ENCODE assay signal across 21 cellular contexts in the genomic region with DNA sequence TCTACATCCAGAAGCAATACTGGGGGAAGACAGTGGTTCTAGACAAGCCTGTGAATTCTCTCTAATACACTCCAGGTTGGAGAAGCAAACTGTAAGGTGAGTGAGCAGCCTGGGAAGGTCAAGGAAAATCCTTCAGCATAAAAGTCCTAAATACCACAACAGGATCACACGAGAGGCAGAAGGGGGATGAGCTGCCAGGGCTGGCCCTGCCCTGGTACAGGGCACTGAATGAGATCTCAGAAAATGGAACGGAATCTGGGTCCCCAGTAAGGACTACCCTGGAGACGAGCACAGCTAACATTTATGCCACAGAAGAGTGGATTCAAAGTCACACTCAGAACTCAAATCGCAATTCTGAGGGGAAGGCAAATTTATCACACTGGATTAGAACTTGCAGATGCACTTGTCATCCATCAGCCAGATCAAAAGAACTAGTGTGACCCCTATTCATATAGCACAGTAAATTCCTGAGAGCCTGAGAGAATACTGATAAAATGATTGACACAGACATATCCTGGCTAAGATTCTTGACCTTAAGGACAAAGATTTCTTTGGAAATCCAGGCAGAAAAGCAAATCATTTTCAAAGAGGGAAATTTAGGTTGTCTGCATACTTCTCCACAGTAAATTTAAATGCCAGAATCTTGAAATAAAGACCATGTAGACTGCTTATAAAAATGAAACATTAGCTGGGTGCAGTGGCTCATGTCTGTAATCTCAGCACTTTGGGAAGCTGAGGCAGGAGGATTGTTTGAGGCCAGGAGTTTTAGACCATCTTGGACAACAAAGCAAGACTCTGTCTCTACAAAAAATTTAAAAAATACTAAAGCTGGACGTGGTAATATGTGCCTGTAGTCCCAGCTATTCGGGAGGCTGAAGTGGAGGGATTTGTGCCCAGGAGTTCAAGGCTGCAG. TPM values are rescaled to one million over a fixed set of nuclear protein-coding genes. Genes with fewer than 3 reads are reported as not detected.
DNase-seq lines count a peak whose midpoint lies in the region; ATAC-seq, FAIRE-seq and TF ChIP-seq lines count a peak whose summit lies in the region.
"Had no signal": no experiment of that assay in that cellular context is flagged by ENCODE, and none has a peak within 500 bp of the region (broad histone marks: within the 10 kb centered on the region; RNA-seq: fewer than 3 reads in every experiment).

No MANE protein-coding gene starts in this region.

- no peak overlapping the region for H3K9ac ChIP-seq in trophoblast cell (ENCODE audit: low read length)
- H3K9ac ChIP-seq: KMS-11 had no signal

- H3K27me3 ChIP-seq in trophoblast cell (ENCODE audit: insufficient read depth, low read length): no peaks in the 10 kb centered on the region
- H3K27me3 ChIP-seq in heart right ventricle: peaks cover 0 to 24% (median 0%) of the 10 kb centered on the region in 7 donors

- H3K18ac ChIP-seq in trophoblast cell (ENCODE audit: low read length): peak overlapping the region; percentile 52

- no peak overlapping the region for H2BK120ac ChIP-seq in trophoblast cell (ENCODE audit: insufficient read depth, low read length, poor library complexity)

- no CpG with 5 or more reads among the region's 6 CpGs for WGBS in trophoblast cell (ENCODE audit: extremely low coverage, insufficient coverage, insufficient read length)
- 56 to 66% methylated on average over 6 of the region's 6 CpGs for WGBS in heart right ventricle, 2 donors

- H3K79me2 ChIP-seq in trophoblast cell (ENCODE audit: control insufficient read depth, insufficient read depth, low read length, poor library complexity): peaks cover 2% of the 10 kb centered on the region

- H3K4ac ChIP-seq in trophoblast cell (ENCODE audit: low read depth, low read length): no peak overlapping the region

- H2BK12ac ChIP-seq in trophoblast cell (ENCODE audit: low read length): no peak overlapping the region

- no peaks in the 10 kb centered on the region for H3K27me3 Mint-ChIP-seq in activated CD8-positive, alpha-beta memory T cell treated with anti-CD3 and anti-CD28 coated beads, Interleukin-2, amount 10 ng/mL, durations not matched to agents 7 days and 5 days
- no peaks in the 10 kb centered on the region for H3K27me3 Mint-ChIP-seq in activated naive CD8-positive, alpha-beta T cell treated with anti-CD3 and anti-CD28 coated beads for 36 hours
- peaks cover 0 to 4% of the 10 kb centered on the region in 2 donors for H3K27me3 Mint-ChIP-seq in stimulated activated naive B cell treated with anti-CD40 and anti-IgM and Interleukin-4, amounts not matched to agents 10 μg/mL and 1 μg/mL and 100 μg/mL, for 72 hours

- no peaks in the 10 kb centered on the region for H3K9me3 ChIP-seq in trophoblast cell (ENCODE audit: insufficient read depth, low read depth, low read length)
- H3K9me3 ChIP-seq in heart right ventricle: no peaks in the 10 kb centered on the region
- H3K9me3 ChIP-seq: left ventricle myocardium inferior had no signal

- H3K27ac ChIP-seq in trophoblast cell (ENCODE audit: low read depth, low read length) (no peak overlapping the region), heart right ventricle (peak overlapping the region in 1 of 10 donors; percentile 81)
- H3K27ac ChIP-seq: HL-60, KMS-11, left ventricle myocardium inferior, VCaP had no signal

- no peak overlapping the region for H4K8ac ChIP-seq in trophoblast cell (ENCODE audit: low read depth, low read length)

- H3K4me3 Mint-ChIP-seq in activated CD8-positive, alpha-beta memory T cell treated with anti-CD3 and anti-CD28 coated beads, Interleukin-2, amount 10 ng/mL, durations not matched to agents 7 days and 5 days: peak overlapping the region; percentile 74
- peak overlapping the region; percentile 82 for H3K4me3 Mint-ChIP-seq in activated naive CD8-positive, alpha-beta T cell treated with anti-CD3 and anti-CD28 coated beads for 36 hours
- no peak overlapping the region for H3K4me3 Mint-ChIP-seq in stimulated activated naive B cell treated with anti-CD40 and anti-IgM and Interleukin-4, amounts not matched to agents 10 μg/mL and 1 μg/mL and 100 μg/mL, for 72 hours
- H3K4me3 Mint-ChIP-seq: stimulated activated memory B cell treated with anti-CD40 and anti-IgM and Interleukin-4, amounts not matched to agents 10 μg/mL and 1 μg/mL and 100 μg/mL, for 72 hours had no signal

- CTCF ChIA-PET in activated CD8-positive, alpha-beta memory T cell treated with anti-CD3 and anti-CD28 coated beads, Interleukin-2, amount 10 ng/mL, durations not matched to agents 7 days and 5 days (lab: Charles Lee): interaction anchor here (0.8 to 8.8 kb wide), 11 partner anchors 8 to 92 kb away, joined by 3 to 66 read pairs (median 8); a partner anchor contains a TSS

- H2BK5ac ChIP-seq in trophoblast cell (ENCODE audit: low read depth, low read length, poor library complexity): no peak overlapping the region

- H3K4me1 ChIP-seq in trophoblast cell (ENCODE audit: control insufficient read depth in 1 of 2, insufficient read depth in 2 of 2, low read length in 2 of 2) (peaks cover 6 to 11% of the 10 kb centered on the region in 2 experiments), heart right ventricle (peaks cover 0 to 91% (median 0%) of the 10 kb centered on the region in 9 donors)
- H3K4me1 ChIP-seq: left ventricle myocardium inferior had no signal

- H3K36me3 ChIP-seq in trophoblast cell (ENCODE audit: control insufficient read depth in 1 of 2, insufficient read depth in 2 of 2, low read length in 2 of 2) (no peaks in the 10 kb centered on the region), heart right ventricle (peaks cover 0 to 14% (median 0%) of the 10 kb centered on the region in 9 donors)
- H3K36me3 ChIP-seq: left ventricle myocardium inferior had no signal

- peaks cover 44% of the 10 kb centered on the region for H3K36me3 Mint-ChIP-seq in activated CD8-positive, alpha-beta memory T cell treated with anti-CD3 and anti-CD28 coated beads, Interleukin-2, amount 10 ng/mL, durations not matched to agents 7 days and 5 days
- H3K36me3 Mint-ChIP-seq in activated naive CD8-positive, alpha-beta T cell treated with anti-CD3 and anti-CD28 coated beads for 36 hours: peaks cover 10% of the 10 kb centered on the region
- H3K36me3 Mint-ChIP-seq in stimulated activated naive B cell treated with anti-CD40 and anti-IgM and Interleukin-4, amounts not matched to agents 10 μg/mL and 1 μg/mL and 100 μg/mL, for 72 hours: no peaks in the 10 kb centered on the region
- H3K36me3 Mint-ChIP-seq: stimulated activated memory B cell treated with anti-CD40 and anti-IgM and Interleukin-4, amounts not matched to agents 10 μg/mL and 1 μg/mL and 100 μg/mL, for 72 hours had no signal

- H3K79me1 ChIP-seq in trophoblast cell (ENCODE audit: low read length): peaks cover 4% of the 10 kb centered on the region

- no peak overlapping the region for H3K4me2 ChIP-seq in trophoblast cell (ENCODE audit: low read length)
- H3K4me2 ChIP-seq: KMS-11 had no signal

- peak; percentile 65 for FAIRE-seq in HTR-8/SVneo (lab: Jason Lieb, UNC)
- FAIRE-seq: RCC 7860 had no signal

- peak overlapping the region; percentile 79 for H3K27ac Mint-ChIP-seq in activated CD8-positive, alpha-beta memory T cell treated with anti-CD3 and anti-CD28 coated beads, Interleukin-2, amount 10 ng/mL, durations not matched to agents 7 days and 5 days
- peak overlapping the region; percentile 96 for H3K27ac Mint-ChIP-seq in activated naive CD8-positive, alpha-beta T cell treated with anti-CD3 and anti-CD28 coated beads for 36 hours
- no peak overlapping the region for H3K27ac Mint-ChIP-seq in stimulated activated naive B cell treated with anti-CD40 and anti-IgM and Interleukin-4, amounts not matched to agents 10 μg/mL and 1 μg/mL and 100 μg/mL, for 72 hours
- H3K27ac Mint-ChIP-seq: stimulated activated memory B cell treated with anti-CD40 and anti-IgM and Interleukin-4, amounts not matched to agents 10 μg/mL and 1 μg/mL and 100 μg/mL, for 72 hours had no signal

- TF ChIP-seq CTCF in heart right ventricle (IDR thresholded peaks at IDR 0.05): no peak

- H3K14ac ChIP-seq in trophoblast cell (ENCODE audit: low read length): no peak overlapping the region

- H3K23ac ChIP-seq in trophoblast cell (ENCODE audit: low read length): no peak overlapping the region

- ATAC-seq in activated CD8-positive, alpha-beta memory T cell treated with anti-CD3 and anti-CD28 coated beads, Interleukin-2, amount 10 ng/mL, durations not matched to agents 7 days and 5 days: no peak
- ATAC-seq in HG03565 (IDR thresholded peaks at IDR 0.05; ENCODE audit: unreplicated experiment) (no peak), heart right ventricle (no peak)
- ATAC-seq in stimulated activated naive B cell treated with anti-CD40 and anti-IgM and Interleukin-4, amounts not matched to agents 10 μg/mL and 1 μg/mL and 100 μg/mL, for 72 hours (replicated peaks): no peak
- ATAC-seq: SK-N-SH treated with all-trans-retinoic acid at 6 μM for 48 hours; stimulated activated memory B cell treated with anti-CD40 and anti-IgM and Interleukin-4, amounts not matched to agents 10 μg/mL and 1 μg/mL and 100 μg/mL, for 72 hours had no signal

- no peak overlapping the region for H2AK5ac ChIP-seq in trophoblast cell (ENCODE audit: low read length)

- DNase-seq in activated CD8-positive, alpha-beta memory T cell treated with anti-CD3 and anti-CD28 coated beads, Interleukin-2, amount 10 ng/mL, durations not matched to agents 7 days and 5 days: no peak
- DNase-seq in activated CD8-positive, alpha-beta memory T cell treated with anti-CD3 and anti-CD28 coated beads for 24 hours: no peak
- no peak for DNase-seq in HTR-8/SVneo (ENCODE audit: insufficient read length, low spot score)
- DNase-seq in activated naive CD8-positive, alpha-beta T cell treated with anti-CD3 and anti-CD28 coated beads for 36 hours: no peak
- DNase-seq in trophoblast cell: no peak
- DNase-seq in heart right ventricle: no peak
- no peak for DNase-seq in stimulated activated naive B cell treated with anti-CD40 and anti-IgM and Interleukin-4, amounts not matched to agents 10 μg/mL and 1 μg/mL and 100 μg/mL, for 72 hours
- DNase-seq: ACHN, cerebellar nuclear complex, left ventricle myocardium inferior, NCI-H1092 treated with DMSO at 0.1 percent for 48 hours, NCI-H2171, NCI-H748 treated with DMSO at 0.1 percent for 48 hours had no signal

- intact Hi-C loops in heart right ventricle (cut with DNase I): no loop called here

- H3K9me3 Mint-ChIP-seq in activated CD8-positive, alpha-beta memory T cell treated with anti-CD3 and anti-CD28 coated beads, Interleukin-2, amount 10 ng/mL, durations not matched to agents 7 days and 5 days (ENCODE audit: low read depth): no peaks in the 10 kb centered on the region
- no peaks in the 10 kb centered on the region for H3K9me3 Mint-ChIP-seq in activated naive CD8-positive, alpha-beta T cell treated with anti-CD3 and anti-CD28 coated beads for 36 hours
- H3K9me3 Mint-ChIP-seq in stimulated activated naive B cell treated with anti-CD40 and anti-IgM and Interleukin-4, amounts not matched to agents 10 μg/mL and 1 μg/mL and 100 μg/mL, for 72 hours: no peaks in the 10 kb centered on the region
- H3K9me3 Mint-ChIP-seq: stimulated activated memory B cell treated with anti-CD40 and anti-IgM and Interleukin-4, amounts not matched to agents 10 μg/mL and 1 μg/mL and 100 μg/mL, for 72 hours had no signal

- no peak overlapping the region for H2AFZ ChIP-seq in trophoblast cell (ENCODE audit: insufficient read depth, low read length, poor library complexity)

- no peak overlapping the region for H4K91ac ChIP-seq in trophoblast cell (ENCODE audit: low read depth, low read length)

- H3K4me3 ChIP-seq in trophoblast cell (ENCODE audit: low read depth, low read length) (no peak overlapping the region), heart right ventricle (no peak overlapping the region)
- H3K4me3 ChIP-seq: left ventricle myocardium inferior had no signal

- no peak overlapping the region for H4K12ac ChIP-seq in trophoblast cell (ENCODE audit: low read depth, low read length)

- peaks cover 82% of the 10 kb centered on the region for H3K4me1 Mint-ChIP-seq in activated CD8-positive, alpha-beta memory T cell treated with anti-CD3 and anti-CD28 coated beads, Interleukin-2, amount 10 ng/mL, durations not matched to agents 7 days and 5 days
- H3K4me1 Mint-ChIP-seq in activated naive CD8-positive, alpha-beta T cell treated with anti-CD3 and anti-CD28 coated beads for 36 hours: peaks cover 86% of the 10 kb centered on the region
- peaks cover 7 to 31% of the 10 kb centered on the region in 2 donors for H3K4me1 Mint-ChIP-seq in stimulated activated naive B cell treated with anti-CD40 and anti-IgM and Interleukin-4, amounts not matched to agents 10 μg/mL and 1 μg/mL and 100 μg/mL, for 72 hours

RNA-seq across cellular contexts. Expression of a gene that starts 25.6 kb away (rescaled TPM):
- 100 to 1,000 TPM; 198 to 270 TPM for total RNA-seq in activated CD8-positive, alpha-beta memory T cell treated with anti-CD3 and anti-CD28 coated beads, Interleukin-2, amount 10 ng/mL, durations not matched to agents 7 days and 5 days
- 10 to 100 TPM; 71.3 to 74.1 TPM for total RNA-seq in activated naive CD8-positive, alpha-beta T cell treated with anti-CD3 and anti-CD28 coated beads for 36 hours
- 58.3 and 63.0 TPM in 2 replicates for polyA plus RNA-seq in trophoblast cell (2013)
- 10 to 100 TPM in 1 of 10 donors, 1 to 10 TPM in 9; 1.3 to 33.8 (median 2.6) TPM for total RNA-seq in heart right ventricle
- 1 to 10 TPM in 1 of 2 donors, under 1 TPM in 1; 0.61 to 1.8 TPM for polyA plus RNA-seq in heart right ventricle
- total RNA-seq: fibroblast of villous mesenchyme had no signal

Comparison
In these comparisons a context has a peak if more than half of its experiments do, and no peak if none do; other contexts are left out.
1. H3K4me3 Mint-ChIP-seq: peak in activated CD8-positive, alpha-beta memory T cell treated with anti-CD3 and anti-CD28 coated beads, Interleukin-2, amount 10 ng/mL, durations not matched to agents 7 days and 5 days (single experiment) and activated naive CD8-positive, alpha-beta T cell treated with anti-CD3 and anti-CD28 coated beads for 36 hours (single experiment); none in stimulated activated naive B cell treated with anti-CD40 and anti-IgM and Interleukin-4, amounts not matched to agents 10 μg/mL and 1 μg/mL and 100 μg/mL, for 72 hours (0 of 2).